In the genomic region with DNA sequence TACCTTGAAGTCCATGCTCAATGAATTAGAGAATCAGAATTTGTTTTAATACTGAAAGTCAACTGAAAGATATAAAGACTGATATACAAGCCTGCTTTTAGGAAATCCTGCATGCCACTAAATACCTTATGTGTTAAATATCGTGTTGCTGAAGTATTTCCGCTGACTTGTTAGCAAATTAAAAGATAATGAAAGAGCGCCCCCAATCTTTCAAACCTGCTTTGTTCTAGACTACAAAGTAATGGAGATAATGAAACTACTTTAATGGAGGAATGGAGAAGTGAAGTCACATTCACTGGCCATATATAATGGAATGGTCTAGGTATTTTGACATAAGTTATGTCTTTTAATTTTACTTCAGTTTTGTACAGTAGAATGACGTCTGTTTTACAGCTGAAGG, we compare ENCODE assay signal across 3 cellular contexts.
TF ChIP-seq lines count a peak whose summit lies in the region.

No MANE protein-coding gene starts in this region.

TF ChIP-seq in SK-N-SH, 30 proteins besides CTCF, POLR2A, EP300 and RAD21 (continues in another document):
- TF ChIP-seq MEF2A (IDR thresholded peaks at IDR 0.05; ENCODE audit: borderline replicate concordance, low read depth) (no peak), TAF1 (IDR thresholded peaks at IDR 0.05; ENCODE audit: borderline replicate concordance, low read depth, low read length) (no peak), JUND (IDR thresholded peaks at IDR 0.05) (no peak), YY1 (IDR thresholded peaks at IDR 0.05; ENCODE audit: low read depth) (no peak), EZH2phosphoT487 (IDR thresholded peaks at IDR 0.05; ENCODE audit: borderline replicate concordance, low read depth) (no peak), TCF12 (IDR thresholded peaks at IDR 0.05) (no peak)
- TF ChIP-seq, protein P1, sequence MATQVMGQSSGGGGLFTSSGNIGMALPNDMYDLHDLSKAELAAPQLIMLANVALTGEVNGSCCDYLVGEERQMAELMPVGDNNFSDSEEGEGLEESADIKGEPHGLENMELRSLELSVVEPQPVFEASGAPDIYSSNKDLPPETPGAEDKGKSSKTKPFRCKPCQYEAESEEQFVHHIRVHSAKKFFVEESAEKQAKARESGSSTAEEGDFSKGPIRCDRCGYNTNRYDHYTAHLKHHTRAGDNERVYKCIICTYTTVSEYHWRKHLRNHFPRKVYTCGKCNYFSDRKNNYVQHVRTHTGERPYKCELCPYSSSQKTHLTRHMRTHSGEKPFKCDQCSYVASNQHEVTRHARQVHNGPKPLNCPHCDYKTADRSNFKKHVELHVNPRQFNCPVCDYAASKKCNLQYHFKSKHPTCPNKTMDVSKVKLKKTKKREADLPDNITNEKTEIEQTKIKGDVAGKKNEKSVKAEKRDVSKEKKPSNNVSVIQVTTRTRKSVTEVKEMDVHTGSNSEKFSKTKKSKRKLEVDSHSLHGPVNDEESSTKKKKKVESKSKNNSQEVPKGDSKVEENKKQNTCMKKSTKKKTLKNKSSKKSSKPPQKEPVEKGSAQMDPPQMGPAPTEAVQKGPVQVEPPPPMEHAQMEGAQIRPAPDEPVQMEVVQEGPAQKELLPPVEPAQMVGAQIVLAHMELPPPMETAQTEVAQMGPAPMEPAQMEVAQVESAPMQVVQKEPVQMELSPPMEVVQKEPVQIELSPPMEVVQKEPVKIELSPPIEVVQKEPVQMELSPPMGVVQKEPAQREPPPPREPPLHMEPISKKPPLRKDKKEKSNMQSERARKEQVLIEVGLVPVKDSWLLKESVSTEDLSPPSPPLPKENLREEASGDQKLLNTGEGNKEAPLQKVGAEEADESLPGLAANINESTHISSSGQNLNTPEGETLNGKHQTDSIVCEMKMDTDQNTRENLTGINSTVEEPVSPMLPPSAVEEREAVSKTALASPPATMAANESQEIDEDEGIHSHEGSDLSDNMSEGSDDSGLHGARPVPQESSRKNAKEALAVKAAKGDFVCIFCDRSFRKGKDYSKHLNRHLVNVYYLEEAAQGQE (IDR thresholded peaks at IDR 0.05; ENCODE audit: low read depth, low read length) = no peak
- TF ChIP-seq, protein P2, sequence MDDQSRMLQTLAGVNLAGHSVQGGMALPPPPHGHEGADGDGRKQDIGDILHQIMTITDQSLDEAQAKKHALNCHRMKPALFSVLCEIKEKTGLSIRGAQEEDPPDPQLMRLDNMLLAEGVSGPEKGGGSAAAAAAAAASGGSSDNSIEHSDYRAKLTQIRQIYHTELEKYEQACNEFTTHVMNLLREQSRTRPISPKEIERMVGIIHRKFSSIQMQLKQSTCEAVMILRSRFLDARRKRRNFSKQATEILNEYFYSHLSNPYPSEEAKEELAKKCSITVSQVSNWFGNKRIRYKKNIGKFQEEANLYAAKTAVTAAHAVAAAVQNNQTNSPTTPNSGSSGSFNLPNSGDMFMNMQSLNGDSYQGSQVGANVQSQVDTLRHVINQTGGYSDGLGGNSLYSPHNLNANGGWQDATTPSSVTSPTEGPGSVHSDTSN (IDR thresholded peaks at IDR 0.05) = no peak
- TF ChIP-seq, protein P3, sequence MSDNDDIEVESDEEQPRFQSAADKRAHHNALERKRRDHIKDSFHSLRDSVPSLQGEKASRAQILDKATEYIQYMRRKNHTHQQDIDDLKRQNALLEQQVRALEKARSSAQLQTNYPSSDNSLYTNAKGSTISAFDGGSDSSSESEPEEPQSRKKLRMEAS (IDR thresholded peaks at IDR 0.05; ENCODE audit: low read depth) = no peak
- TF ChIP-seq, protein P4, sequence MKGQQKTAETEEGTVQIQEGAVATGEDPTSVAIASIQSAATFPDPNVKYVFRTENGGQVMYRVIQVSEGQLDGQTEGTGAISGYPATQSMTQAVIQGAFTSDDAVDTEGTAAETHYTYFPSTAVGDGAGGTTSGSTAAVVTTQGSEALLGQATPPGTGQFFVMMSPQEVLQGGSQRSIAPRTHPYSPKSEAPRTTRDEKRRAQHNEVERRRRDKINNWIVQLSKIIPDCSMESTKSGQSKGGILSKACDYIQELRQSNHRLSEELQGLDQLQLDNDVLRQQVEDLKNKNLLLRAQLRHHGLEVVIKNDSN (IDR thresholded peaks at IDR 0.05; ENCODE audit: borderline replicate concordance, low read depth) = no peak

TF ChIP-seq in SK-N-SH treated with all-trans-retinoic acid at 6 μM for 48 hours, 23 proteins besides CTCF, POLR2A, EP300 and RAD21:
- TF ChIP-seq, protein P5, sequence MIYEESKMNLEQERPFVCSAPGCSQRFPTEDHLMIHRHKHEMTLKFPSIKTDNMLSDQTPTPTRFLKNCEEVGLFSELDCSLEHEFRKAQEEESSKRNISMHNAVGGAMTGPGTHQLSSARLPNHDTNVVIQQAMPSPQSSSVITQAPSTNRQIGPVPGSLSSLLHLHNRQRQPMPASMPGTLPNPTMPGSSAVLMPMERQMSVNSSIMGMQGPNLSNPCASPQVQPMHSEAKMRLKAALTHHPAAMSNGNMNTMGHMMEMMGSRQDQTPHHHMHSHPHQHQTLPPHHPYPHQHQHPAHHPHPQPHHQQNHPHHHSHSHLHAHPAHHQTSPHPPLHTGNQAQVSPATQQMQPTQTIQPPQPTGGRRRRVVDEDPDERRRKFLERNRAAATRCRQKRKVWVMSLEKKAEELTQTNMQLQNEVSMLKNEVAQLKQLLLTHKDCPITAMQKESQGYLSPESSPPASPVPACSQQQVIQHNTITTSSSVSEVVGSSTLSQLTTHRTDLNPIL (CRISPR knock-in tag; IDR thresholded peaks at IDR 0.05; ENCODE audit: low read depth) = no peak
- TF ChIP-seq, protein P6, sequence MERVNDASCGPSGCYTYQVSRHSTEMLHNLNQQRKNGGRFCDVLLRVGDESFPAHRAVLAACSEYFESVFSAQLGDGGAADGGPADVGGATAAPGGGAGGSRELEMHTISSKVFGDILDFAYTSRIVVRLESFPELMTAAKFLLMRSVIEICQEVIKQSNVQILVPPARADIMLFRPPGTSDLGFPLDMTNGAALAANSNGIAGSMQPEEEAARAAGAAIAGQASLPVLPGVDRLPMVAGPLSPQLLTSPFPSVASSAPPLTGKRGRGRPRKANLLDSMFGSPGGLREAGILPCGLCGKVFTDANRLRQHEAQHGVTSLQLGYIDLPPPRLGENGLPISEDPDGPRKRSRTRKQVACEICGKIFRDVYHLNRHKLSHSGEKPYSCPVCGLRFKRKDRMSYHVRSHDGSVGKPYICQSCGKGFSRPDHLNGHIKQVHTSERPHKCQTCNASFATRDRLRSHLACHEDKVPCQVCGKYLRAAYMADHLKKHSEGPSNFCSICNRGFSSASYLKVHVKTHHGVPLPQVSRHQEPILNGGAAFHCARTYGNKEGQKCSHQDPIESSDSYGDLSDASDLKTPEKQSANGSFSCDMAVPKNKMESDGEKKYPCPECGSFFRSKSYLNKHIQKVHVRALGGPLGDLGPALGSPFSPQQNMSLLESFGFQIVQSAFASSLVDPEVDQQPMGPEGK (CRISPR knock-in tag; IDR thresholded peaks at IDR 0.05; ENCODE audit: borderline replicate concordance) = no peak
- TF ChIP-seq OSR1 (CRISPR knock-in tag; IDR thresholded peaks at IDR 0.05) = no peak
- no peak for TF ChIP-seq CSDC2 (CRISPR knock-in tag; IDR thresholded peaks at IDR 0.05)
- TF ChIP-seq, protein P7, sequence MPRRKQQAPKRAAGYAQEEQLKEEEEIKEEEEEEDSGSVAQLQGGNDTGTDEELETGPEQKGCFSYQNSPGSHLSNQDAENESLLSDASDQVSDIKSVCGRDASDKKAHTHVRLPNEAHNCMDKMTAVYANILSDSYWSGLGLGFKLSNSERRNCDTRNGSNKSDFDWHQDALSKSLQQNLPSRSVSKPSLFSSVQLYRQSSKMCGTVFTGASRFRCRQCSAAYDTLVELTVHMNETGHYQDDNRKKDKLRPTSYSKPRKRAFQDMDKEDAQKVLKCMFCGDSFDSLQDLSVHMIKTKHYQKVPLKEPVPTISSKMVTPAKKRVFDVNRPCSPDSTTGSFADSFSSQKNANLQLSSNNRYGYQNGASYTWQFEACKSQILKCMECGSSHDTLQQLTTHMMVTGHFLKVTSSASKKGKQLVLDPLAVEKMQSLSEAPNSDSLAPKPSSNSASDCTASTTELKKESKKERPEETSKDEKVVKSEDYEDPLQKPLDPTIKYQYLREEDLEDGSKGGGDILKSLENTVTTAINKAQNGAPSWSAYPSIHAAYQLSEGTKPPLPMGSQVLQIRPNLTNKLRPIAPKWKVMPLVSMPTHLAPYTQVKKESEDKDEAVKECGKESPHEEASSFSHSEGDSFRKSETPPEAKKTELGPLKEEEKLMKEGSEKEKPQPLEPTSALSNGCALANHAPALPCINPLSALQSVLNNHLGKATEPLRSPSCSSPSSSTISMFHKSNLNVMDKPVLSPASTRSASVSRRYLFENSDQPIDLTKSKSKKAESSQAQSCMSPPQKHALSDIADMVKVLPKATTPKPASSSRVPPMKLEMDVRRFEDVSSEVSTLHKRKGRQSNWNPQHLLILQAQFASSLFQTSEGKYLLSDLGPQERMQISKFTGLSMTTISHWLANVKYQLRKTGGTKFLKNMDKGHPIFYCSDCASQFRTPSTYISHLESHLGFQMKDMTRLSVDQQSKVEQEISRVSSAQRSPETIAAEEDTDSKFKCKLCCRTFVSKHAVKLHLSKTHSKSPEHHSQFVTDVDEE (CRISPR knock-in tag; IDR thresholded peaks at IDR 0.05) = no peak
- no peak for TF ChIP-seq ZNF70 (CRISPR knock-in tag; IDR thresholded peaks at IDR 0.05)
- TF ChIP-seq TCF4 (CRISPR knock-in tag; IDR thresholded peaks at IDR 0.05; ENCODE audit: borderline replicate concordance) = no peak
- TF ChIP-seq TOX (CRISPR knock-in tag; IDR thresholded peaks at IDR 0.05; ENCODE audit: borderline replicate concordance) = no peak
- no peak for TF ChIP-seq ZFP3 (CRISPR knock-in tag; IDR thresholded peaks at IDR 0.05)
- no peak for TF ChIP-seq GLIS3 (CRISPR knock-in tag; IDR thresholded peaks at IDR 0.05)
- no peak for TF ChIP-seq SNAI2 (CRISPR knock-in tag; IDR thresholded peaks at IDR 0.05)
- TF ChIP-seq PPARA (CRISPR knock-in tag; IDR thresholded peaks at IDR 0.05; ENCODE audit: borderline replicate concordance) = no peak
- TF ChIP-seq ZC3H10 (CRISPR knock-in tag; IDR thresholded peaks at IDR 0.05) = no peak
- TF ChIP-seq ZNF8 (CRISPR knock-in tag; IDR thresholded peaks at IDR 0.05) = no peak
- no peak for TF ChIP-seq RARB (CRISPR knock-in tag; IDR thresholded peaks at IDR 0.05)
- no peak for TF ChIP-seq BACH2 (CRISPR knock-in tag; IDR thresholded peaks at IDR 0.05; ENCODE audit: borderline replicate concordance)
- TF ChIP-seq ESRRG (CRISPR knock-in tag; IDR thresholded peaks at IDR 0.05) = no peak

TF ChIP-seq in H1, 55 proteins besides CTCF, POLR2A, EP300 and RAD21 (continues in another document):
- TF ChIP-seq JUND (IDR thresholded peaks at IDR 0.05; ENCODE audit: low read length) (no peak), HDAC6 (IDR thresholded peaks at IDR 0.05; ENCODE audit: low read depth, low read length) (no peak)
- TF ChIP-seq, protein P8, sequence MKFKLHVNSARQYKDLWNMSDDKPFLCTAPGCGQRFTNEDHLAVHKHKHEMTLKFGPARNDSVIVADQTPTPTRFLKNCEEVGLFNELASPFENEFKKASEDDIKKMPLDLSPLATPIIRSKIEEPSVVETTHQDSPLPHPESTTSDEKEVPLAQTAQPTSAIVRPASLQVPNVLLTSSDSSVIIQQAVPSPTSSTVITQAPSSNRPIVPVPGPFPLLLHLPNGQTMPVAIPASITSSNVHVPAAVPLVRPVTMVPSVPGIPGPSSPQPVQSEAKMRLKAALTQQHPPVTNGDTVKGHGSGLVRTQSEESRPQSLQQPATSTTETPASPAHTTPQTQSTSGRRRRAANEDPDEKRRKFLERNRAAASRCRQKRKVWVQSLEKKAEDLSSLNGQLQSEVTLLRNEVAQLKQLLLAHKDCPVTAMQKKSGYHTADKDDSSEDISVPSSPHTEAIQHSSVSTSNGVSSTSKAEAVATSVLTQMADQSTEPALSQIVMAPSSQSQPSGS (IDR thresholded peaks at IDR 0.05; ENCODE audit: low read length) = no peak
